18 cellular contexts compared by ENCODE assay signal in genomic region chr21:44449473-44450363, GRCh38. TPM values are rescaled to one million over a fixed set of nuclear protein-coding genes. Genes with fewer than 3 reads are reported as not detected.
DNase-seq lines count a peak whose midpoint lies in the region; ATAC-seq, FAIRE-seq and TF ChIP-seq lines count a peak whose summit lies in the region.
"Had no signal": no experiment of that assay in that cellular context is flagged by ENCODE, and none has a peak within 500 bp of the region (broad histone marks: within the 10 kb centered on the region; RNA-seq: fewer than 3 reads in every experiment).

No MANE protein-coding gene starts in this region.

- H3K4me1 Mint-ChIP-seq in neural progenitor cell (peaks cover 8% of the 10 kb centered on the region), HFFc6 (ENCODE audit: low read depth) (no peaks in the 10 kb centered on the region)

- H3K4me1 ChIP-seq in BE2C (no peaks in the 10 kb centered on the region; the same call in 1 of the 2 replicates), K562 (replicated peaks in 1 of 2; ENCODE audit: control insufficient read depth in 2 of 2, insufficient read depth in 2 of 2, low read length in 2 of 2) (peaks cover 0 to 4% of the 10 kb centered on the region in 2 experiments; a peak in 1 of 5 replicates), neural progenitor cell (peaks cover 9% of the 10 kb centered on the region), A673 (ENCODE audit: insufficient read depth, low read length, poor library complexity, severe bottlenecking) (no peaks in the 10 kb centered on the region)
- H3K4me1 ChIP-seq: right lobe of liver, thyroid gland had no signal

- no peak for TF ChIP-seq POLR2A in K562 (conservative IDR thresholded peaks at IDR 0.05)

- H3K4me3 Mint-ChIP-seq in neural progenitor cell (no peak overlapping the region), HFFc6 (no peak overlapping the region)
- H3K4me3 Mint-ChIP-seq: activated T-cell treated with anti-CD3 and anti-CD28 coated beads, Interleukin-2, amount 50 U/mL, for 72 hours; T-helper 2 cell treated with Interferon-gamma antibody and Interleukin-4, amounts not matched to agents 5 μg/mL and 100 μg/mL, for 36 hours had no signal

- H2AFZ ChIP-seq in K562 (ENCODE audit: low read depth, low read length) (no peak overlapping the region), neural progenitor cell (replicated peaks) (no peak overlapping the region)

- BruUV-seq in K562 (replicated peaks; lab: Mats Ljungman, UMichigan) (no TSS peak), A673 (replicated peaks; lab: Mats Ljungman, UMichigan) (no TSS peak)

- no peaks in the 10 kb centered on the region for H3F3A ChIP-seq in neural progenitor cell (ENCODE audit: low read depth)

- no peak for TF ChIP-seq RAD21 in K562 (CRISPR knock-in tag; conservative IDR thresholded peaks at IDR 0.05 in 1 of 2, IDR thresholded peaks at IDR 0.05 in 1 of 2)

- H3K4me2 ChIP-seq in K562 (ENCODE audit: insufficient read depth, low read length), result no peak overlapping the region
- H3K4me2 ChIP-seq in neural progenitor cell, result no peak overlapping the region

- H3K9ac ChIP-seq in K562 (ENCODE audit: insufficient read depth in 1 of 2, low read depth in 2 of 2, low read length in 2 of 2) (no peak overlapping the region), neural progenitor cell (no peak overlapping the region)

- H3K9me1 ChIP-seq in K562 (ENCODE audit: control insufficient read depth, insufficient read depth, low read length), result no peaks in the 10 kb centered on the region

- ATAC-seq in K562, result no peak
- ATAC-seq: activated T-cell treated with anti-CD3 and anti-CD28 coated beads, Interleukin-2, amount 50 U/mL, for 72 hours had no signal

- CTCF ChIA-PET in K562 (lab: Yijun Ruan, JAX; ENCODE audit: low intra/inter-chr PET ratio) (no interaction called here), A673 (lab: Charles Lee) (no interaction called here)

- peak overlapping the region; percentile 30 for H3K27ac Mint-ChIP-seq in neural progenitor cell
- no peak overlapping the region for H3K27ac Mint-ChIP-seq in HFFc6
- H3K27ac Mint-ChIP-seq: activated T-cell treated with anti-CD3 and anti-CD28 coated beads, Interleukin-2, amount 50 U/mL, for 72 hours; T-helper 2 cell treated with Interferon-gamma antibody and Interleukin-4, amounts not matched to agents 5 μg/mL and 100 μg/mL, for 36 hours had no signal

- no peak for FAIRE-seq in K562 (lab: Jason Lieb, UNC)
- FAIRE-seq: frontal cortex, HTR-8/SVneo had no signal

- H3K4me3 ChIP-seq in BE2C (ENCODE audit: low read depth, low read length) (no peak overlapping the region), K562 (no peak overlapping the region), neural progenitor cell (no peak overlapping the region), brain microvascular endothelial cell (ENCODE audit: low read depth, low read length) (no peak overlapping the region), A673 (ENCODE audit: low read depth, low read length, poor library complexity, severe bottlenecking) (no peak overlapping the region)
- H3K4me3 ChIP-seq: right lobe of liver, thyroid gland had no signal

- intact Hi-C loops in K562 (cut with micrococcal nuclease), result no loop called here
- intact Hi-C loops in A673 (cut with micrococcal nuclease; ENCODE audit: unreplicated experiment), result loop anchor here (10.0 kb wide), 1 partner anchor 95 kb away; the partner anchor contains the start of gene TRPM2

- TF ChIP-seq EP300 in K562 (IDR thresholded peaks at IDR 0.05; ENCODE audit: low read length), result no peak

- peaks cover 25% of the 10 kb centered on the region for H3K27me3 ChIP-seq in BE2C
- H3K27me3 ChIP-seq in K562 (ENCODE audit: control insufficient read depth in 2 of 2, insufficient read depth in 2 of 2, low read length in 2 of 2), result peaks cover 46 to 65% of the 10 kb centered on the region in 2 experiments
- peaks cover 24% of the 10 kb centered on the region for H3K27me3 ChIP-seq in neural progenitor cell
- peaks cover 6% of the 10 kb centered on the region for H3K27me3 ChIP-seq in brain microvascular endothelial cell (replicated peaks)
- peaks cover 36% of the 10 kb centered on the region for H3K27me3 ChIP-seq in A673 (replicated peaks; ENCODE audit: insufficient read depth, low read depth, low read length, poor library complexity)
- H3K27me3 ChIP-seq: right lobe of liver, thyroid gland had no signal

- H3K79me2 ChIP-seq in K562 (ENCODE audit: control insufficient read depth, insufficient read depth, low read length) (no peaks in the 10 kb centered on the region), neural progenitor cell (ENCODE audit: low read depth) (no peaks in the 10 kb centered on the region)

- TF ChIP-seq CTCF in BE2C (IDR thresholded peaks at IDR 0.05; ENCODE audit: low read depth, low read length), result no peak
- no peak for TF ChIP-seq CTCF in K562 (IDR thresholded peaks at IDR 0.05 in 2 of 3, conservative IDR thresholded peaks at IDR 0.05 in 1 of 3; ENCODE audit: insufficient read depth in 2 of 3, low read depth in 1 of 3, low read length in 3 of 3)
- TF ChIP-seq CTCF in neural progenitor cell (IDR thresholded peaks at IDR 0.05), result no peak
- no peak for TF ChIP-seq CTCF in brain microvascular endothelial cell (IDR thresholded peaks at IDR 0.05; ENCODE audit: low read depth, low read length, missing control alignments)
- no peak for TF ChIP-seq CTCF in A673 (conservative IDR thresholded peaks at IDR 0.05; ENCODE audit: low read depth, low read length)
- no peak for TF ChIP-seq CTCF in HFFc6 (IDR thresholded peaks at IDR 0.05)

- in situ Hi-C loops in K562 (cut with MboI), result no loop called here
- in situ Hi-C loops in brain microvascular endothelial cell (cut with HindIII; ENCODE audit: low pct_ligation_motif_present, low sequenced_read_pairs), result no loop called here

- H3K9me3 Mint-ChIP-seq in neural progenitor cell (peaks cover 13% of the 10 kb centered on the region), HFFc6 (peaks cover 39% of the 10 kb centered on the region)

- POLR2A ChIA-PET in K562 (lab: Yijun Ruan, JAX) (interaction anchor here (0.6 to 1.6 kb wide), 3 partner anchors 12 to 279 kb away, joined by 3 to 6 read pairs (median 4); no protein-coding TSS in a partner anchor), A673 (lab: Charles Lee; ENCODE audit: low non-redundant PET) (interaction anchor here (0.7 kb wide), 1 partner anchor 52 kb away, joined by 14 read pairs; no protein-coding TSS in a partner anchor)

- H3K9me3 ChIP-seq in BE2C (peaks cover 4% of the 10 kb centered on the region; the same call in 1 of the 2 replicates), K562 (replicated peaks; ENCODE audit: control insufficient read depth, insufficient read depth, low read depth, low read length) (no peaks in the 10 kb centered on the region), neural progenitor cell (ENCODE audit: low read depth) (no peaks in the 10 kb centered on the region), A673 (ENCODE audit: low read depth, low read length, poor library complexity, severe bottlenecking) (peaks cover 6% of the 10 kb centered on the region)
- H3K9me3 ChIP-seq: right lobe of liver, thyroid gland had no signal

- H3K27me3 Mint-ChIP-seq in neural progenitor cell (ENCODE audit: insufficient read depth, low read depth), result peaks cover 6% of the 10 kb centered on the region
- H3K27me3 Mint-ChIP-seq in HFFc6 (ENCODE audit: insufficient read depth), result peaks cover 22% of the 10 kb centered on the region

- DNase-seq in BE2C, result peak; percentile 77
- peak; percentile 42 for DNase-seq in COLO668 (lab: John Stamatoyannopoulos, UW; ENCODE audit: unreplicated experiment)
- DNase-seq in K562 (ENCODE audit: extremely low read depth in 1 of 4, low spot score in 3 of 4), result no peak
- DNase-seq in neural progenitor cell (ENCODE audit: low spot score), result no peak
- DNase-seq in brain microvascular endothelial cell, result no peak
- no peak for DNase-seq in A673 (ENCODE audit: low spot score)
- no peak for DNase-seq in HFFc6
- DNase-seq: activated T-cell treated with anti-CD3 and anti-CD28 coated beads, Interleukin-2, amount 50 U/mL, for 72 hours; amniotic stem cell; NCI-H187 treated with DMSO at 0.1 percent for 48 hours; NCI-H510A; right lobe of liver; stimulated activated CD4-positive, alpha-beta T cell treated with anti-CD3 and anti-CD28 coated beads, Interleukin-4, amount 100 ng/mL, for 24 hours; thyroid gland had no signal

- H3K36me3 ChIP-seq in BE2C, result no peaks in the 10 kb centered on the region
- no peaks in the 10 kb centered on the region for H3K36me3 ChIP-seq in K562 (ENCODE audit: control insufficient read depth, insufficient read depth, low read length)
- H3K36me3 ChIP-seq in neural progenitor cell, result no peaks in the 10 kb centered on the region
- no peaks in the 10 kb centered on the region for H3K36me3 ChIP-seq in brain microvascular endothelial cell (replicated peaks)
- no peaks in the 10 kb centered on the region for H3K36me3 ChIP-seq in A673 (ENCODE audit: insufficient read depth, low read length, poor library complexity, severe bottlenecking)
- H3K36me3 ChIP-seq: right lobe of liver, thyroid gland had no signal

- no peak overlapping the region for H3K27ac ChIP-seq in K562 (ENCODE audit: extremely low read depth, low read depth, low read length)
- no peak overlapping the region for H3K27ac ChIP-seq in neural progenitor cell
- no peak overlapping the region for H3K27ac ChIP-seq in brain microvascular endothelial cell
- H3K27ac ChIP-seq in A673 (ENCODE audit: low read depth, low read length, poor library complexity, severe bottlenecking), result no peak overlapping the region
- H3K27ac ChIP-seq: right lobe of liver, thyroid gland had no signal

- H4K20me1 ChIP-seq in K562 (replicated peaks; ENCODE audit: control insufficient read depth, insufficient read depth, low read length) (no peaks in the 10 kb centered on the region), neural progenitor cell (ENCODE audit: low read depth) (no peaks in the 10 kb centered on the region)

- H3K36me3 Mint-ChIP-seq in neural progenitor cell (no peaks in the 10 kb centered on the region), HFFc6 (ENCODE audit: low read depth) (peaks cover 5% of the 10 kb centered on the region)

- 0% methylated on average over 28 of the region's 28 CpGs for WGBS in K562 (ENCODE audit: insufficient coverage, low coverage, missing lambda C conversion rate)

RNA-seq across cellular contexts. Expression of gene LRRC3, which starts 5.6 kb away (rescaled TPM):
- not detected for polyA plus RNA-seq in BE2C (2012; ENCODE audit: insufficient read depth, insufficient read length, low read depth)
- 0.07 and 0.25 TPM in 2 replicates for total RNA-seq in K562 (2011; cell fraction: chromatin; rRNA removed; ENCODE audit: low replicate concordance)
- total RNA-seq in K562 (2011; cell fraction: nucleolus; rRNA removed), result 0.17 and 0.26 TPM in 2 replicates
- total RNA-seq in K562 (2011; cell fraction: nucleoplasm; rRNA removed), result 0.07 and 0.15 TPM in 2 replicates
- total RNA-seq in K562 (2014; rRNA removed) (not detected in 2 replicates), K562 (2014; rRNA removed; fragmentation: Illumina TruSeq; extraction: Trizol) (not detected in 2 replicates), K562 (2015; rRNA removed; fragmentation: Illumina TruSeq; extraction: Trizol) (not detected in 2 replicates), K562 (2021) (0.04 TPM in 2 replicates), neural progenitor cell (ENCODE audit: low replicate concordance) (2.5 and 4.9 TPM in 2 replicates), A673 (2021) (1.5 and 3.1 TPM in 2 replicates)
- polyA plus RNA-seq in K562 (2011; rRNA removed) (0.03 and 0.04 TPM in 2 replicates), K562 (2014; fragmentation: Illumina TruSeq; extraction: Trizol) (not detected in 2 replicates), K562 (2014; fragmentation: Nextera tagmentation; extraction: Ambion mirVana) (not detected), K562 (2014; rRNA removed) (0.03 TPM in 1 of 2 replicates, not detected in the other)
- 0.04 and 0.07 TPM in 2 replicates for polyA plus RNA-seq in K562 (2011; cell fraction: cytosol; rRNA removed)
- 0.03 and 0.04 TPM in 2 replicates for polyA plus RNA-seq in K562 (2011; cell fraction: nucleus; rRNA removed)
- polyA plus RNA-seq in K562 (2012), result 0.03 and 0.04 TPM in 2 replicates
- polyA minus RNA-seq in K562 (2011; rRNA and poly(A)+ RNA removed), result 0.07 TPM in 1 of 2 replicates, not detected in the other
- polyA minus RNA-seq in K562 (2011; cell fraction: cytosol; rRNA and poly(A)+ RNA removed), result not detected in 2 replicates
- under 0.01 and 0.13 TPM in 2 replicates for polyA minus RNA-seq in K562 (2011; cell fraction: nucleus; rRNA and poly(A)+ RNA removed)
- total RNA-seq in HFFc6 (2021; fragmentation: NEBNext Ultra II Directional; extraction: Animal tissue kit (Norgen Biotek cat#: 25700)), result not detected
- total RNA-seq: M059J had no signal

Comparison
In these comparisons a context has a peak if more than half of its experiments do, and no peak if none do; other contexts are left out.
1. DNase-seq: peak in BE2C (single experiment) and COLO668 (single experiment); none in K562 (0 of 4), neural progenitor cell (single experiment), brain microvascular endothelial cell (single experiment), A673 (single experiment) and HFFc6 (single experiment).